16 cellular contexts compared by ENCODE assay signal in the genomic region with DNA sequence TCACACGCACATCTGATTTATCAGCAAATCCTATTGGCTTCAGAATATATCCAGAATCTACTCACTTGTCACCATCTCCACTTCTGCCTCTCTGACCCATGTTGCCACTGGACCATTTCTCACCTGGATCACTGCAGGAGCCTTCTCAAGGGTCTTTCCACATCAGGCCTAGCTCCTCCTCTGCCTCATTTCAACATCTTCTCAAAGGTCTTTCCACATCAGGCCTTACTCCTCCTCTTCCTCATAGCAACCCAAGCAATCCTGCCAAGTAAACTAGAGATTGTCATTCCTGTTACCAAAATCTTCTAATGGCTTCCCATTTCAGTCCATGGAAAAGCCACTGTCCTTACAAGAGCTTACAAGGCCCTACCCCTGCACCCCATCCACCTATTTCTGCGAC.
"Had no signal": no experiment of that assay in that cellular context is flagged by ENCODE, and none has a peak within 500 bp of the region (broad histone marks: within the 10 kb centered on the region; RNA-seq: fewer than 3 reads in every experiment).

No MANE protein-coding gene starts in this region.

- H3K27me3 ChIP-seq: gastrocnemius medialis, heart right ventricle, right lobe of liver, tibial artery, upper lobe of left lung, vagina had no signal

- H3K4me1 ChIP-seq: gastrocnemius medialis, heart right ventricle, psoas muscle, right lobe of liver, tibial artery, upper lobe of left lung, vagina had no signal

- H3K27ac ChIP-seq: gastrocnemius medialis, heart right ventricle, psoas muscle, right lobe of liver, tibial artery, upper lobe of left lung, vagina had no signal

- H3K36me3 ChIP-seq: gastrocnemius medialis, heart right ventricle, right lobe of liver, tibial artery, upper lobe of left lung, vagina had no signal

- H3K9me3 ChIP-seq: gastrocnemius medialis, heart right ventricle, psoas muscle, right lobe of liver, tibial artery, upper lobe of left lung, vagina had no signal

- DNase-seq: effector CD8-positive, alpha-beta T cell; gastrocnemius medialis; heart right ventricle; hypothalamus; kidney glomerular epithelial cell; mammary epithelial cell; naive thymus-derived CD4-positive, alpha-beta T cell; nephron progenitor cell; psoas muscle; retina; right lobe of liver; stimulated activated CD4-positive, alpha-beta T cell treated with anti-CD3 and anti-CD28 coated beads, Interleukin-4, amount 100 ng/mL, for 1 hour; stimulated activated CD8-positive, alpha-beta memory T cell treated with anti-CD3 and anti-CD28 coated beads, Interleukin-4, amount 100 ng/mL, for 48 hours; tibial artery; upper lobe of left lung had no signal

- H3K4me3 ChIP-seq: gastrocnemius medialis, heart right ventricle, psoas muscle, right lobe of liver, tibial artery, upper lobe of left lung, vagina had no signal
